24 cellular contexts compared by ENCODE assay signal in the genomic region with DNA sequence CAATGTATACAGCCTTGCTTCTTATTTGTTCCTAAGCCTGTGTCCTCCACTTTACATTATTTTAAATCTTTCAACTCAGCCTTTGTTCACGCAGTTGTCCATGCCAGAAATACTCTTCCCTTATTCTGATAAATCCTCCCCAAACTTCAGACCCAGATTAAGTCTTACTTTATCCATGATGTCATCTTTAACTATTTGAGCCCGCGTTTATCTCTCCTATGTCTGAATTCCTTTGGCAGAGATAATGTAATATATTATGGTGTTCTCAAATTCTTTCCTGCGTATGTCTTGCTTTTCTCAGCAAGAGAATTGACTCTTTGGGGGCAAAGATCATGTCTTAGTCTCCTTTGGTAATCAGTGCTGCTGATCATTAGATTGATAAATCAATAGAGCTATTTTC.
"Had no signal": no experiment of that assay in that cellular context is flagged by ENCODE, and none has a peak within 500 bp of the region (broad histone marks: within the 10 kb centered on the region; RNA-seq: fewer than 3 reads in every experiment).

No MANE protein-coding gene starts in this region.

- H3K36me3 Mint-ChIP-seq: activated naive CD8-positive, alpha-beta T cell; T-cell had no signal

- H3K4me1 Mint-ChIP-seq: activated B cell treated with CpG ODN at 0.5 μM for 24 hours; activated CD4-positive, alpha-beta memory T cell treated with anti-CD3 and anti-CD28 coated beads, Interleukin-2, amount 10 ng/mL, durations not matched to agents 7 days and 5 days; activated T-helper 17 cell treated with anti-CD3 and anti-CD28 coated beads, Interleukin-2, amount 50 U/mL, for 72 hours; T-cell had no signal

- H3K4me3 ChIP-seq: breast epithelium, MG63 had no signal

- H3K4me3 Mint-ChIP-seq: activated B cell treated with CpG ODN at 0.5 μM for 24 hours; activated CD4-positive, alpha-beta memory T cell treated with anti-CD3 and anti-CD28 coated beads, Interleukin-2, amount 10 ng/mL, durations not matched to agents 7 days and 5 days; activated naive CD4-positive, alpha-beta T cell treated with anti-CD3 and anti-CD28 coated beads for 36 hours; activated naive CD8-positive, alpha-beta T cell; activated T-helper 17 cell treated with anti-CD3 and anti-CD28 coated beads, Interleukin-2, amount 50 U/mL, for 72 hours; T-cell had no signal

- H3K36me3 ChIP-seq: breast epithelium, MG63 had no signal

- DNase-seq: activated B cell treated with CpG ODN at 0.5 μM for 24 hours; activated CD4-positive, alpha-beta memory T cell treated with anti-CD3 and anti-CD28 coated beads, Interleukin-2, amount 10 ng/mL, durations not matched to agents 7 days and 5 days; activated CD4-positive, alpha-beta T cell treated with anti-CD3 and anti-CD28 coated beads, Interleukin-2, amount 50 U/mL, for 1 hour; activated gamma-delta T cell; activated naive CD4-positive, alpha-beta T cell treated with anti-CD3 and anti-CD28 coated beads for 36 hours; activated T-cell treated with anti-CD3 and anti-CD28 coated beads for 4 hours; activated T-cell treated with anti-CD3 and anti-CD28 coated beads, Interleukin-2, amount 50 U/mL, for 48 hours; caudate nucleus; MG63; MV-4-11; NCI-H1105; NCI-H1436; NCI-H1694 treated with DMSO at 0.1 percent for 48 hours; NCI-H2029 treated with DMSO at 0.1 percent for 48 hours; NCI-H446; NCI-H524; PC-3; SHP77 treated with DMSO at 0.1 percent for 48 hours; T-cell; T-helper 2 cell; T1000 had no signal

- ATAC-seq: activated T-helper 17 cell treated with anti-CD3 and anti-CD28 coated beads, Interleukin-2, amount 50 U/mL, for 72 hours; PC-3; T-cell had no signal

- H3K9me3 ChIP-seq: breast epithelium, MG63 had no signal

- H3K27me3 Mint-ChIP-seq: activated B cell treated with CpG ODN at 0.5 μM for 24 hours; activated CD4-positive, alpha-beta memory T cell treated with anti-CD3 and anti-CD28 coated beads, Interleukin-2, amount 10 ng/mL, durations not matched to agents 7 days and 5 days; activated naive CD8-positive, alpha-beta T cell; activated T-helper 17 cell treated with anti-CD3 and anti-CD28 coated beads, Interleukin-2, amount 50 U/mL, for 72 hours had no signal

- H3K4me1 ChIP-seq: breast epithelium had no signal

- H3K27me3 ChIP-seq: MG63 had no signal

- H3K27ac ChIP-seq: breast epithelium had no signal

- H3K27ac Mint-ChIP-seq: activated B cell treated with CpG ODN at 0.5 μM for 24 hours; activated CD4-positive, alpha-beta memory T cell treated with anti-CD3 and anti-CD28 coated beads, Interleukin-2, amount 10 ng/mL, durations not matched to agents 7 days and 5 days; activated naive CD4-positive, alpha-beta T cell treated with anti-CD3 and anti-CD28 coated beads for 36 hours; activated naive CD8-positive, alpha-beta T cell; activated T-helper 17 cell treated with anti-CD3 and anti-CD28 coated beads, Interleukin-2, amount 50 U/mL, for 72 hours; T-cell had no signal

- H3K9me3 Mint-ChIP-seq: activated CD4-positive, alpha-beta memory T cell treated with anti-CD3 and anti-CD28 coated beads, Interleukin-2, amount 10 ng/mL, durations not matched to agents 7 days and 5 days; activated T-helper 17 cell treated with anti-CD3 and anti-CD28 coated beads, Interleukin-2, amount 50 U/mL, for 72 hours had no signal
